ENCODE assay signal across 1 cellular context in the genomic region with DNA sequence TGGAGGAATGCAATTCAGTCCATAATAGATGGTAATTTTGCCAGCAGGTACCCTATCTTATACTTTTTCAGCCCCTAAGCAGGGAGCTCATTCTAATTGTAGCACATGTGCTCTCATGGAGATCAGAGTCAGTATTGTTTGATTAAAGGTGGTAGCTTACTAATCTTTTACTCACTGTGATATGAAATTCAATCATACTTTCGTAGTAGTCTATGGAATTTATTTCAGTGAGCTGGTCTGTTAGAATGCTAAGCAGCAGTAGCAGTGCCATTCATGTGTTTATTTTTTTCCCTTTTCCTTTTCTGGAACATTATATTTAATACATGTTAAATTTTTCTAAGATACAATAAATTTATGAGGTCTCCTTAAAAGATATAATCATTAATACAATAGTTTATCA.
TF ChIP-seq lines count a peak whose summit lies in the region.

No MANE protein-coding gene starts in this region.

TF ChIP-seq in IMR-90, 13 proteins besides CTCF, POLR2A, EP300 and RAD21:
- TF ChIP-seq MAFK (IDR thresholded peaks at IDR 0.05; ENCODE audit: low read depth, low read length) (no peak), RCOR1 (IDR thresholded peaks at IDR 0.05; ENCODE audit: insufficient replicate concordance, low read length) (no peak), SMC3 (IDR thresholded peaks at IDR 0.05; ENCODE audit: low read depth, low read length) (no peak), CEBPB (IDR thresholded peaks at IDR 0.05; ENCODE audit: low read depth, low read length) (no peak)
- TF ChIP-seq, protein P1, sequence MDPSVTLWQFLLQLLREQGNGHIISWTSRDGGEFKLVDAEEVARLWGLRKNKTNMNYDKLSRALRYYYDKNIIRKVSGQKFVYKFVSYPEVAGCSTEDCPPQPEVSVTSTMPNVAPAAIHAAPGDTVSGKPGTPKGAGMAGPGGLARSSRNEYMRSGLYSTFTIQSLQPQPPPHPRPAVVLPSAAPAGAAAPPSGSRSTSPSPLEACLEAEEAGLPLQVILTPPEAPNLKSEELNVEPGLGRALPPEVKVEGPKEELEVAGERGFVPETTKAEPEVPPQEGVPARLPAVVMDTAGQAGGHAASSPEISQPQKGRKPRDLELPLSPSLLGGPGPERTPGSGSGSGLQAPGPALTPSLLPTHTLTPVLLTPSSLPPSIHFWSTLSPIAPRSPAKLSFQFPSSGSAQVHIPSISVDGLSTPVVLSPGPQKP (IDR thresholded peaks at IDR 0.05; ENCODE audit: borderline replicate concordance, low read depth, low read length), result no peak
